ENCODE assay signal across 8 cellular contexts in genomic region chr19:38666662-38667448, GRCh38. TPM values are rescaled to one million over a fixed set of nuclear protein-coding genes. Genes with fewer than 3 reads are reported as not detected.
DNase-seq lines count a peak whose midpoint lies in the region; ATAC-seq, FAIRE-seq and TF ChIP-seq lines count a peak whose summit lies in the region.

No MANE protein-coding gene starts in this region.

- H3K27ac ChIP-seq in hepatocyte (peak overlapping the region; percentile 85), skeletal muscle tissue (ENCODE audit: low read depth, low read length) (peak overlapping the region; percentile 93)

- no peak for TF ChIP-seq POLR2A in GM12892 (IDR thresholded peaks at IDR 0.05; ENCODE audit: low read depth, low read length)

- H3K4me3 ChIP-seq in astrocyte of the cerebellum (ENCODE audit: low read depth, low read length) (no peak overlapping the region), hepatocyte (no peak overlapping the region), skeletal muscle tissue (ENCODE audit: low read length in 3 of 3) (peak overlapping the region in 1 of 3 donors; percentile 41)

- H3K9me3 ChIP-seq in hepatocyte (ENCODE audit: low read depth) (no peaks in the 10 kb centered on the region), skeletal muscle tissue (ENCODE audit: control insufficient read depth in 3 of 3, low read length in 3 of 3) (no peaks in the 10 kb centered on the region)

- H2AFZ ChIP-seq in hepatocyte = no peak overlapping the region

- H3K79me2 ChIP-seq in hepatocyte = peaks cover 97% of the 10 kb centered on the region

- H3K4me1 ChIP-seq in hepatocyte (ENCODE audit: insufficient read depth) = peaks cover 91% of the 10 kb centered on the region
- peaks cover 94 to 100% (median 96%) of the 10 kb centered on the region in 3 donors for H3K4me1 ChIP-seq in skeletal muscle tissue (ENCODE audit: control insufficient read depth in 3 of 3, insufficient read depth in 3 of 3, low read length in 3 of 3)

- TF ChIP-seq CTCF in astrocyte of the cerebellum (IDR thresholded peaks at IDR 0.05; ENCODE audit: low read depth, low read length, missing control alignments) = no peak
- no peak for TF ChIP-seq CTCF in hepatocyte (IDR thresholded peaks at IDR 0.05; ENCODE audit: poor library complexity)

- no peak for ATAC-seq in HG03432 (IDR thresholded peaks at IDR 0.05; ENCODE audit: unreplicated experiment)

- peaks cover 27% of the 10 kb centered on the region for H4K20me1 ChIP-seq in hepatocyte (ENCODE audit: insufficient read depth, poor library complexity, severe bottlenecking)

- in situ Hi-C loops in astrocyte of the cerebellum (cut with HindIII; ENCODE audit: low sequenced_read_pairs) = no loop called here

- 26% methylated on average over 9 of the region's 9 CpGs for WGBS in hepatocyte (ENCODE audit: low lambda C conversion rate, missing lambda C conversion rate)

- FAIRE-seq in GM12892 (lab: Jason Lieb, UNC) (peak; percentile 78), urothelium cell line (lab: Jason Lieb, UNC) (no peak)

- H3K9me2 ChIP-seq in hepatocyte (replicated peaks; ENCODE audit: insufficient read depth) = no peaks in the 10 kb centered on the region

- no peak for DNase-seq in GM12892 (ENCODE audit: insufficient read length)
- peak; percentile 17 for DNase-seq in NCI-H1048 (lab: John Stamatoyannopoulos, UW)
- DNase-seq in astrocyte of the cerebellum (ENCODE audit: low read depth) = peak; percentile 36
- DNase-seq in hepatocyte (ENCODE audit: low spot score) = peak; percentile 79
- no peak for DNase-seq in urothelium cell line (ENCODE audit: low spot score)
- DNase-seq in KG1 (lab: John Stamatoyannopoulos, UW) = no peak

- H3K9ac ChIP-seq in skeletal muscle tissue (ENCODE audit: low read depth in 1 of 3, low read length in 3 of 3) = peak overlapping the region; percentile 63 to 86 (median 66)

- H3K36me3 ChIP-seq in hepatocyte (replicated peaks; ENCODE audit: insufficient read depth, low read depth) (no peaks in the 10 kb centered on the region), skeletal muscle tissue (ENCODE audit: control insufficient read depth in 3 of 3, insufficient read depth in 3 of 3, low read length in 3 of 3) (no peaks in the 10 kb centered on the region)

- peak overlapping the region; percentile 53 for H3K4me2 ChIP-seq in hepatocyte

- H3K27me3 ChIP-seq in hepatocyte (no peaks in the 10 kb centered on the region), skeletal muscle tissue (ENCODE audit: control insufficient read depth in 3 of 3, insufficient read depth in 3 of 3, low read length in 3 of 3) (no peaks in the 10 kb centered on the region)

RNA-seq across cellular contexts. Expression of gene ACTN4, which starts 19.4 kb away (rescaled TPM):
- polyA plus RNA-seq in GM12892 (2012; ENCODE audit: missing spikeins) = 113 TPM
- total RNA-seq in hepatocyte (278 and 321 TPM in 2 replicates), skeletal muscle tissue (42.3 TPM)
- polyA plus RNA-seq in hepatocyte = 54.4 and 59.3 TPM in 2 replicates

RNA-seq across cellular contexts. Expression of gene EIF3K, which starts 47.9 kb away (rescaled TPM):
- 279 TPM for polyA plus RNA-seq in GM12892 (2012; ENCODE audit: missing spikeins)
- 309 and 354 TPM in 2 replicates for total RNA-seq in hepatocyte
- polyA plus RNA-seq in hepatocyte = 170 and 171 TPM in 2 replicates
- 314 TPM for total RNA-seq in skeletal muscle tissue

RNA-seq across cellular contexts. Expression of gene MAP4K1, which starts 49.1 kb away (rescaled TPM):
- 105 TPM for polyA plus RNA-seq in GM12892 (2012; ENCODE audit: missing spikeins)
- 0.57 and 0.96 TPM in 2 replicates for total RNA-seq in hepatocyte
- 2.6 and 4.5 TPM in 2 replicates for polyA plus RNA-seq in hepatocyte
- total RNA-seq in skeletal muscle tissue = under 0.01 TPM

Comparison
In these comparisons a context has a peak if more than half of its experiments do, and no peak if none do; other contexts are left out.
1. DNase-seq: peak in NCI-H1048 (single experiment), astrocyte of the cerebellum (single experiment) and hepatocyte (single experiment); none in GM12892 (single experiment), urothelium cell line (single experiment) and KG1 (single experiment).